In genomic region chr16:57734925-57735754, GRCh38 we compare ENCODE assay signal across 8 cellular contexts. TPM values are rescaled to one million over a fixed set of nuclear protein-coding genes. Genes with fewer than 3 reads are reported as not detected.
DNase-seq lines count a peak whose midpoint lies in the region; ATAC-seq and TF ChIP-seq lines count a peak whose summit lies in the region.

No MANE protein-coding gene starts in this region.

- H3K4me2 ChIP-seq in hepatocyte, result peak overlapping the region; percentile 84

- in situ Hi-C loops in astrocyte of the spinal cord (cut with HindIII; ENCODE audit: low sequenced_read_pairs), result no loop called here

- no peaks in the 10 kb centered on the region for H3K27me3 ChIP-seq in hepatocyte
- no peaks in the 10 kb centered on the region for H3K27me3 ChIP-seq in rectal smooth muscle tissue (ENCODE audit: control insufficient read depth, insufficient read depth, low read length)
- no peaks in the 10 kb centered on the region for H3K27me3 ChIP-seq in aorta (ENCODE audit: control insufficient read depth in 1 of 2, insufficient read depth in 2 of 2, low read length in 1 of 2)

- DNase-seq in NCI-H2029 treated with DMSO at 0.1 percent for 48 hours (lab: John Stamatoyannopoulos, UW), result peak; percentile 90
- peak; percentile 94 for DNase-seq in T1000 (lab: John Stamatoyannopoulos, UW)
- DNase-seq in astrocyte of the spinal cord (ENCODE audit: low read depth, low spot score), result peak; percentile 100
- peak; percentile 99 for DNase-seq in hepatocyte (ENCODE audit: low spot score)
- peak; percentile 99 for DNase-seq in aorta

- H4K20me1 ChIP-seq in hepatocyte (ENCODE audit: insufficient read depth, poor library complexity, severe bottlenecking), result no peaks in the 10 kb centered on the region

- intact Hi-C loops in aorta (cut with DNase I), result loop anchor here in 1 of 2 donors (5.0 kb wide), 1 partner anchor 67 kb away; the partner anchor contains the start of gene KIFC3

- no peaks in the 10 kb centered on the region for H3K36me3 ChIP-seq in hepatocyte (replicated peaks; ENCODE audit: insufficient read depth, low read depth)
- no peaks in the 10 kb centered on the region for H3K36me3 ChIP-seq in rectal smooth muscle tissue (ENCODE audit: control insufficient read depth, insufficient read depth, low read length)
- H3K36me3 ChIP-seq in aorta (ENCODE audit: control insufficient read depth in 1 of 2, insufficient read depth in 2 of 2, low read length in 1 of 2), result no peaks in the 10 kb centered on the region

- H3K4me1 ChIP-seq in hepatocyte (ENCODE audit: insufficient read depth), result peaks cover 19% of the 10 kb centered on the region
- peaks cover 6% of the 10 kb centered on the region for H3K4me1 ChIP-seq in rectal smooth muscle tissue (ENCODE audit: control insufficient read depth, insufficient read depth, low read length)
- peaks cover 0 to 3% of the 10 kb centered on the region in 2 donors for H3K4me1 ChIP-seq in aorta (ENCODE audit: control insufficient read depth in 1 of 2, insufficient read depth in 2 of 2, low read length in 2 of 2)

- H3K9me3 ChIP-seq in hepatocyte (ENCODE audit: low read depth), result no peaks in the 10 kb centered on the region
- H3K9me3 ChIP-seq in aorta (ENCODE audit: control insufficient read depth, low read length), result no peaks in the 10 kb centered on the region

- peak; percentile 94 for ATAC-seq in GM18511 (IDR thresholded peaks at IDR 0.05; ENCODE audit: unreplicated experiment)
- peak; percentile 79 for ATAC-seq in HG03025 (IDR thresholded peaks at IDR 0.05; ENCODE audit: low FRiP score, unreplicated experiment)
- ATAC-seq in aorta (ENCODE audit: low FRiP score), result peak; percentile 96

- H2AFZ ChIP-seq in hepatocyte, result peak overlapping the region; percentile 51

- H3K27ac ChIP-seq in hepatocyte (peak overlapping the region; percentile 86), rectal smooth muscle tissue (ENCODE audit: low read depth, low read length) (peak overlapping the region; percentile 89), aorta (ENCODE audit: low read depth in 1 of 2, low read length in 2 of 2) (peak overlapping the region in 1 of 2 donors; percentile 90)

- H3K4me3 ChIP-seq in astrocyte of the spinal cord (ENCODE audit: low read depth, low read length) (peak overlapping the region; percentile 80), hepatocyte (peak overlapping the region; percentile 16), rectal smooth muscle tissue (ENCODE audit: low read length) (peak overlapping the region; percentile 98), aorta (ENCODE audit: low read length in 2 of 2) (peak overlapping the region; percentile 75 to 93)

- H3K9me2 ChIP-seq in hepatocyte (replicated peaks; ENCODE audit: insufficient read depth), result no peaks in the 10 kb centered on the region

- H3K9ac ChIP-seq in rectal smooth muscle tissue (ENCODE audit: low read length), result peak overlapping the region; percentile 81

- H3K79me2 ChIP-seq in hepatocyte, result no peaks in the 10 kb centered on the region

- 3% methylated on average over 41 of the region's 45 CpGs for WGBS in hepatocyte (ENCODE audit: low lambda C conversion rate, missing lambda C conversion rate)
- 0 to 1% methylated on average over 45 of the region's 45 CpGs for WGBS in aorta, 2 donors

- no peak for TF ChIP-seq CTCF in astrocyte of the spinal cord (IDR thresholded peaks at IDR 0.05; ENCODE audit: low read depth, low read length)
- no peak for TF ChIP-seq CTCF in hepatocyte (IDR thresholded peaks at IDR 0.05; ENCODE audit: poor library complexity)

RNA-seq across cellular contexts. Expression of gene KATNB1, which starts 0.4 kb away (rescaled TPM):
- 8.9 and 12.3 TPM in 2 replicates for total RNA-seq in hepatocyte
- 15.3 and 19.0 TPM in 2 replicates for polyA plus RNA-seq in hepatocyte
- 10 to 100 TPM in 1 of 2 donors, 1 to 10 TPM in 1; 9.9 to 16.2 TPM for total RNA-seq in aorta
- polyA plus RNA-seq in aorta, result 10 to 100 TPM in 1 of 2 donors, 1 to 10 TPM in 1; 7.0 to 15.7 TPM

RNA-seq across cellular contexts. Expression of gene DRC7, which starts 40.5 kb away (rescaled TPM):
- total RNA-seq in hepatocyte (0.27 TPM in 1 of 2 replicates, not detected in the other), aorta (not detected)
- polyA plus RNA-seq in hepatocyte (0.93 TPM in 1 of 2 replicates, not detected in the other), aorta (under 1 TPM in 1 of 2 donors, not detected in 1; 0.08 TPM)

Comparison
In these comparisons a context has a peak if more than half of its experiments do, and no peak if none do; other contexts are left out.
1. H3K4me3 ChIP-seq: peak in every context shown above with its lines; median percentile 98 in rectal smooth muscle tissue; 84 in aorta; 80 in astrocyte of the spinal cord; 16 in hepatocyte.